Comparison of ENCODE assay signal across 1 cellular context in the genomic region with DNA sequence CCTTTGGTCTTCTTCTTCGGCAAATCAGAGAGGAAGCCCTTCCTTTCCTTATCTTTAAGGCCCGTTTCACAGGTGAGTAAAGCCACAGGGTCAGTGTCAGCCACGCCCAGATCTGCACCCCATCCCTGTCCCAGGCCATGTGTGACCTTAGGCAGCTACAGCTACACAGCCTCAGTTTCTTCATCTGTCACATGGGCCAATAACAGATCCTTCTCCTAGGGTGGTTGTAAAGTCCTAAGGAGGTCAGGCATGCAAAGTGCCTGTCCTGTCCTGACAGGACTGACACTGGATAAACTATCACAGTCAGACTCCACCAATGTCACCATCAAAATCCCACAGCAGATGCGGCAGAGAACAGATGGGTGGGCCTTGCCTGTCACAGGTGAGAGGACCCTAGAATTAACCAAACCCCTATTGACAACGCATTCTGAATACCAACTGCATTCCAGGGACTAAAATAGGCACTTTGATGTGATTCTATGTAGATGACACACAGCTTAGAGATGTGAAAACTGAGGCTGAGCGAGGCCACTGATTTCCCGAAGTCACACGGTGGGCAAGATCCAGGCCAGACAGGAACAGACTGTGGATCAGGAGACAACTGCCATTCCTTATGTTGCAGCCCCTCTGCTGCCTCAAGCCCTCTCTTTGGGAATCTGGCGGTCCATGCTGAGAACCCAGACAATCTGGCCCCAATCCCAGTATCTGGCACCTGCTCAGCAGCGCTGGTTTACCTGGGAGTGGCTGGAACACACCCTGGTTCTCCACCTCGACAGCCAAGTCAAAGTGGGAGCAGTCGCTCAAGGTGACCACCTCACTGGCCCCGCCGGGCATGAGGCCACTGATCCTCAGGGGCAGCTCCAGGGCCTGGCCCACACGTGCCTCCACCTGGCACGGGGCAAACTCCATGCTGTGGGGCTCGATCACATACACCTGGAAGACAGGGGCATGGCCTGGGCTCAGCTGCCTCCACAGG.
TF ChIP-seq lines count a peak whose summit lies in the region.

No MANE protein-coding gene starts in this region.

TF ChIP-seq in H1, 55 proteins besides CTCF, POLR2A, EP300 and RAD21:
- TF ChIP-seq SIRT6 (IDR thresholded peaks at IDR 0.05; ENCODE audit: low read length) (no peak), CHD2 (IDR thresholded peaks at IDR 0.05; ENCODE audit: low read length) (no peak), RNF2 (IDR thresholded peaks at IDR 0.05; ENCODE audit: borderline replicate concordance, low read depth, low read length, missing control alignments, poor library complexity, severe bottlenecking) (no peak), MAFK (IDR thresholded peaks at IDR 0.05; ENCODE audit: low read depth, low read length) (no peak), SIN3A (conservative IDR thresholded peaks at IDR 0.05 in 1 of 2, IDR thresholded peaks at IDR 0.05 in 1 of 2; ENCODE audit: low read depth in 1 of 2, low read length in 2 of 2) (no peak), CHD1 (IDR thresholded peaks at IDR 0.05; ENCODE audit: low read depth, low read length) (no peak), FOSL1 (IDR thresholded peaks at IDR 0.05; ENCODE audit: insufficient read depth, low read depth, low read length) (no peak), TAF7 (optimal IDR thresholded peaks at IDR 0.05; ENCODE audit: borderline replicate concordance, low read depth, low read length) (no peak), KDM4A (IDR thresholded peaks at IDR 0.05; ENCODE audit: low read depth, low read length, severe bottlenecking) (no peak), ZNF274 (IDR thresholded peaks at IDR 0.05; ENCODE audit: borderline replicate concordance, extremely low read depth, low read length) (no peak), TBP (IDR thresholded peaks at IDR 0.05; ENCODE audit: low read depth, low read length) (no peak), ASH2L (IDR thresholded peaks at IDR 0.05; ENCODE audit: low read length) (no peak), SP2 (IDR thresholded peaks at IDR 0.05; ENCODE audit: low read length) (no peak), TCF12 (IDR thresholded peaks at IDR 0.05; ENCODE audit: low read depth, low read length) (no peak), HDAC2 (IDR thresholded peaks at IDR 0.05; ENCODE audit: borderline replicate concordance in 1 of 2, low read depth in 2 of 2, low read length in 2 of 2) (no peak), PHF8 (conservative IDR thresholded peaks at IDR 0.05; ENCODE audit: low read depth, low read length) (no peak)
- TF ChIP-seq, protein P1, sequence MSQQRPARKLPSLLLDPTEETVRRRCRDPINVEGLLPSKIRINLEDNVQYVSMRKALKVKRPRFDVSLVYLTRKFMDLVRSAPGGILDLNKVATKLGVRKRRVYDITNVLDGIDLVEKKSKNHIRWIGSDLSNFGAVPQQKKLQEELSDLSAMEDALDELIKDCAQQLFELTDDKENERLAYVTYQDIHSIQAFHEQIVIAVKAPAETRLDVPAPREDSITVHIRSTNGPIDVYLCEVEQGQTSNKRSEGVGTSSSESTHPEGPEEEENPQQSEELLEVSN (IDR thresholded peaks at IDR 0.05): no peak
- TF ChIP-seq, protein P2, sequence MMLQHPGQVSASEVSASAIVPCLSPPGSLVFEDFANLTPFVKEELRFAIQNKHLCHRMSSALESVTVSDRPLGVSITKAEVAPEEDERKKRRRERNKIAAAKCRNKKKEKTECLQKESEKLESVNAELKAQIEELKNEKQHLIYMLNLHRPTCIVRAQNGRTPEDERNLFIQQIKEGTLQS (IDR thresholded peaks at IDR 0.05; ENCODE audit: insufficient read depth, low read depth, low read length): no peak
